39 cellular contexts compared by ENCODE assay signal in the genomic region with DNA sequence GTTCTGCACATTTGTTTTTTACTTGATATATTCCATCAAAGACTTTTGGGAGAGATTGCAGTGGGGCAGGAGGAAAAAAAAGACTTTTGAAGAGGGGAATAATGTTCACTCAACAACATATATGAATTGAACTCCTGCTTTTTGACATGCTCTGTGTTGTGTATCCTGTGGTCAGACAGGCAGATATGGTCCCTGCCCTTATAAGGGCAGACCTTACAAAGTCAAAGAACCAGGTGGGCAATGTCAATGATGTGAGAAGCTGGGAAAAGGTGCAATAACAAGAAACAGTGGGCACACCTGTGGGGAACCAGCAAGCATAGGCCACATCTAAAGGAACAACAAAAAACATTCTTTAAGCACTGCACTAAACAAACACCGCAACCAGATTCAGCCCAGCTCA.
"Had no signal": no experiment of that assay in that cellular context is flagged by ENCODE, and none has a peak within 500 bp of the region (broad histone marks: within the 10 kb centered on the region; RNA-seq: fewer than 3 reads in every experiment).

No MANE protein-coding gene starts in this region.

- H3K27ac ChIP-seq: adrenal gland, ascending aorta, cardiac muscle cell, VCaP had no signal

- H3K9me3 Mint-ChIP-seq: activated B cell treated with CpG ODN at 0.5 μM for 24 hours; activated CD4-positive, alpha-beta memory T cell treated with anti-CD3 and anti-CD28 coated beads for 36 hours; activated CD4-positive, alpha-beta T cell treated with anti-CD3 and anti-CD28 coated beads, Interleukin-2, amount 10 ng/mL, durations not matched to agents 24 days and 14 days; activated CD8-positive, alpha-beta T cell treated with anti-CD3 and anti-CD28 coated beads for 36 hours; activated naive CD4-positive, alpha-beta T cell treated with anti-CD3 and anti-CD28 coated beads for 36 hours; activated naive CD4-positive, alpha-beta T cell treated with anti-CD3 and anti-CD28 coated beads, Interleukin-2, amount 50 U/mL, for 72 hours; activated naive CD8-positive, alpha-beta T cell treated with anti-CD3 and anti-CD28 coated beads for 36 hours; activated T-cell treated with anti-CD3 and anti-CD28 coated beads, Interleukin-2, amount 50 U/mL, for 4 hours; activated T-cell treated with anti-CD3 and anti-CD28 coated beads, Interleukin-2, amount 50 U/mL, for 72 hours; activated T-helper 1 cell treated with anti-CD3 and anti-CD28 coated beads, Interleukin-12 subunit alpha, Interleukin-12 subunit beta, Interleukin-2, Interleukin-4 antibody, amounts not matched to agents 30 ng/mL and 10 ng/mL and 1 ng/mL, durations not matched to agents 14 hours and 24 hours and 36 hours; activated T-helper 17 cell treated with anti-CD3 and anti-CD28 coated beads, Interleukin-2, amount 50 U/mL, for 72 hours; brain; central memory CD8-positive, alpha-beta T cell; T-helper 1 cell treated with Interleukin-12 subunit alpha and Interleukin-12 subunit beta and Interleukin-4 antibody, amounts not matched to agents 30 μg/mL and 1 μg/mL, for 36 hours; T-helper 2 cell treated with Interferon-gamma antibody and Interleukin-4, amounts not matched to agents 5 μg/mL and 100 μg/mL, for 36 hours had no signal

- FAIRE-seq: bronchial epithelial cell, TTC549 had no signal

- H3K4me3 Mint-ChIP-seq: activated B cell treated with CpG ODN at 0.5 μM for 24 hours; activated CD4-positive, alpha-beta memory T cell treated with anti-CD3 and anti-CD28 coated beads for 36 hours; activated CD4-positive, alpha-beta T cell treated with anti-CD3 and anti-CD28 coated beads, Interleukin-2, amount 10 ng/mL, durations not matched to agents 24 days and 14 days; activated CD8-positive, alpha-beta T cell treated with anti-CD3 and anti-CD28 coated beads for 36 hours; activated naive CD4-positive, alpha-beta T cell treated with anti-CD3 and anti-CD28 coated beads for 36 hours; activated naive CD8-positive, alpha-beta T cell treated with anti-CD3 and anti-CD28 coated beads for 36 hours; activated T-cell treated with anti-CD3 and anti-CD28 coated beads, Interleukin-2, amount 50 U/mL, for 4 hours; activated T-cell treated with anti-CD3 and anti-CD28 coated beads, Interleukin-2, amount 50 U/mL, for 72 hours; activated T-helper 1 cell treated with anti-CD3 and anti-CD28 coated beads, Interleukin-12 subunit alpha, Interleukin-12 subunit beta, Interleukin-2, Interleukin-4 antibody, amounts not matched to agents 30 ng/mL and 10 ng/mL and 1 ng/mL, durations not matched to agents 14 hours and 24 hours and 36 hours; activated T-helper 17 cell treated with anti-CD3 and anti-CD28 coated beads, Interleukin-2, amount 50 U/mL, for 72 hours; brain; central memory CD8-positive, alpha-beta T cell; T-helper 1 cell treated with Interleukin-12 subunit alpha and Interleukin-12 subunit beta and Interleukin-4 antibody, amounts not matched to agents 30 μg/mL and 1 μg/mL, for 36 hours; T-helper 2 cell treated with Interferon-gamma antibody and Interleukin-4, amounts not matched to agents 5 μg/mL and 100 μg/mL, for 36 hours had no signal

- H3K36me3 Mint-ChIP-seq: activated naive CD4-positive, alpha-beta T cell treated with anti-CD3 and anti-CD28 coated beads, Interleukin-2, amount 50 U/mL, for 72 hours; brain had no signal

- DNase-seq: activated B cell treated with CpG ODN at 0.5 μM for 24 hours; activated CD4-positive, alpha-beta memory T cell treated with anti-CD3 and anti-CD28 coated beads for 36 hours; activated CD4-positive, alpha-beta T cell treated with anti-CD3 and anti-CD28 coated beads for 4 hours; activated CD4-positive, alpha-beta T cell treated with anti-CD3 and anti-CD28 coated beads, Interleukin-2, amount 10 ng/mL, durations not matched to agents 24 days and 14 days; activated CD4-positive, alpha-beta T cell treated with anti-CD3 and anti-CD28 coated beads, Interleukin-2, amount 50 U/mL, for 1 hour; activated CD4-positive, alpha-beta T cell treated with anti-CD3 and anti-CD28 coated beads, Interleukin-2, amount 50 U/mL, for 4 hours; activated CD4-positive, CD25-positive, alpha-beta regulatory T cell treated with anti-CD3 and anti-CD28 coated beads, Interleukin-2, amount 50 U/mL, for 72 hours; activated CD8-positive, alpha-beta memory T cell treated with anti-CD3 and anti-CD28 coated beads, Interleukin-2, amount 50 U/mL, for 4 hours; activated CD8-positive, alpha-beta T cell treated with anti-CD3 and anti-CD28 coated beads for 36 hours; activated effector memory CD4-positive, alpha-beta T cell treated with anti-CD3 and anti-CD28 coated beads, Interleukin-2, amount 50 U/mL, for 16 hours; activated gamma-delta T cell treated with Interleukin-2 at 50 U/mL for 16 hours; activated naive CD4-positive, alpha-beta T cell; activated naive CD4-positive, alpha-beta T cell treated with anti-CD3 and anti-CD28 coated beads for 36 hours; activated naive CD4-positive, alpha-beta T cell treated with anti-CD3 and anti-CD28 coated beads, Interleukin-2, amount 50 U/mL, for 16 hours; activated naive CD8-positive, alpha-beta T cell treated with anti-CD3 and anti-CD28 coated beads for 36 hours; activated T-cell treated with anti-CD3 and anti-CD28 coated beads for 4 hours; activated T-cell treated with anti-CD3 and anti-CD28 coated beads, Interleukin-2, amount 50 U/mL, for 1 hour; activated T-cell treated with anti-CD3 and anti-CD28 coated beads, Interleukin-2, amount 50 U/mL, for 4 hours; activated T-cell treated with anti-CD3 and anti-CD28 coated beads, Interleukin-2, amount 50 U/mL, for 72 hours; adrenal gland; amygdala; anterior cingulate cortex; caudate nucleus; cerebellar nuclear complex; T-helper 1 cell; T-helper 2 cell; T-helper 9 cell had no signal

- H3K27ac Mint-ChIP-seq: activated B cell treated with CpG ODN at 0.5 μM for 24 hours; activated CD4-positive, alpha-beta memory T cell treated with anti-CD3 and anti-CD28 coated beads for 36 hours; activated CD4-positive, alpha-beta T cell treated with anti-CD3 and anti-CD28 coated beads, Interleukin-2, amount 10 ng/mL, durations not matched to agents 24 days and 14 days; activated CD8-positive, alpha-beta T cell treated with anti-CD3 and anti-CD28 coated beads for 36 hours; activated naive CD4-positive, alpha-beta T cell treated with anti-CD3 and anti-CD28 coated beads for 36 hours; activated naive CD8-positive, alpha-beta T cell treated with anti-CD3 and anti-CD28 coated beads for 36 hours; activated T-cell treated with anti-CD3 and anti-CD28 coated beads, Interleukin-2, amount 50 U/mL, for 72 hours; activated T-helper 1 cell treated with anti-CD3 and anti-CD28 coated beads, Interleukin-12 subunit alpha, Interleukin-12 subunit beta, Interleukin-2, Interleukin-4 antibody, amounts not matched to agents 30 ng/mL and 10 ng/mL and 1 ng/mL, durations not matched to agents 14 hours and 24 hours and 36 hours; activated T-helper 17 cell treated with anti-CD3 and anti-CD28 coated beads, Interleukin-2, amount 50 U/mL, for 72 hours; brain; T-helper 1 cell treated with Interleukin-12 subunit alpha and Interleukin-12 subunit beta and Interleukin-4 antibody, amounts not matched to agents 30 μg/mL and 1 μg/mL, for 36 hours; T-helper 2 cell treated with Interferon-gamma antibody and Interleukin-4, amounts not matched to agents 5 μg/mL and 100 μg/mL, for 36 hours had no signal

- H3K9me3 ChIP-seq: adrenal gland, ascending aorta had no signal

- H3K27me3 Mint-ChIP-seq: activated B cell treated with CpG ODN at 0.5 μM for 24 hours; activated CD4-positive, alpha-beta memory T cell treated with anti-CD3 and anti-CD28 coated beads for 36 hours; activated CD4-positive, alpha-beta T cell treated with anti-CD3 and anti-CD28 coated beads, Interleukin-2, amount 10 ng/mL, durations not matched to agents 24 days and 14 days; activated CD8-positive, alpha-beta T cell treated with anti-CD3 and anti-CD28 coated beads for 36 hours; activated naive CD8-positive, alpha-beta T cell treated with anti-CD3 and anti-CD28 coated beads for 36 hours; activated T-helper 17 cell treated with anti-CD3 and anti-CD28 coated beads, Interleukin-2, amount 50 U/mL, for 72 hours; brain; central memory CD8-positive, alpha-beta T cell had no signal

- H3K4me1 Mint-ChIP-seq: activated naive CD8-positive, alpha-beta T cell treated with anti-CD3 and anti-CD28 coated beads for 36 hours; activated T-helper 17 cell treated with anti-CD3 and anti-CD28 coated beads, Interleukin-2, amount 50 U/mL, for 72 hours; brain; central memory CD8-positive, alpha-beta T cell had no signal

- H3K27me3 ChIP-seq: adrenal gland, ascending aorta, cardiac muscle cell had no signal

- H3K4me1 ChIP-seq: adrenal gland, ascending aorta had no signal
